9 cellular contexts compared by ENCODE assay signal in the genomic region with DNA sequence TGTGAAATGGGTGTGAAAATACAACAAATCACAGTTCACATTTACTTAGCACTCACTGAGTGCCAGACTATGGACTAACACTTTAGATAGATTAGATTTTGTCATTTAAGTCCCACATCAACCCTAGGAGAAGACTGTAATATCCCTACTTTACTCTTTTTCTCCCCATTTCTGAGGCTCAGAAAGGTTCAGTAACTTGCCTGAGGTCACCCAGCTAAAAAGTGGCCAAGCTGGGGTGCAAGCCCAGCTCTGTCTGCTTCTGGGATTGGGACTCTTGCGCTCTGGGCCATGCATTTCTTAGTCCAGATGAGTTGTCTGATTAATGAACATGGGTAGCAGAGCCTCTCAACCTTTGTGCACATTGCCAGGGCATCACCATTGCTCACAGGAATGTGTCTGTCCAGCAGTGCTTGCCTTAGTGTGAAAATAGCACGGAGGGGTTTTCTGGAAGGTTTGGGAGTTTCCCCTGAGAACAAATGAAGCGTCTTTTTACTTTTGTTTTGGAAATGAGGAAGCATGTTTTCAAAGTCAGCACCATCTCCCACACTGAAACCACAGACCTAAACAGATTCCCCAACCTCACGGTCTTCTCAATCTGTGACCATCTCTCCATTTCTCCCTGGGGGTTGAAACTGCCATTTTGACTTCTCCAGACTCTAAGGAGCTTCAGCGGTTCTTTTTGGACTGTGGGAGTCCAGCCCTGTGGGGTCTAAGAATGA. TPM values are rescaled to one million over a fixed set of nuclear protein-coding genes. Genes with fewer than 3 reads are reported as not detected.
A peak's percentile ranks its signal among the peaks of the same experiment; 100 is the strongest.
DNase-seq lines count a peak whose midpoint lies in the region; ATAC-seq and TF ChIP-seq lines count a peak whose summit lies in the region.
"Had no signal": no experiment of that assay in that cellular context is flagged by ENCODE, and none has a peak within 500 bp of the region (broad histone marks: within the 10 kb centered on the region; RNA-seq: fewer than 3 reads in every experiment).

No MANE protein-coding gene starts in this region.

- CTCF ChIA-PET in activated CD4-positive, alpha-beta memory T cell treated with anti-CD3 and anti-CD28 coated beads, Interleukin-2, amount 10 ng/mL, durations not matched to agents 7 days and 5 days (lab: Charles Lee), result no interaction called here

- no peak for DNase-seq in activated CD4-positive, CD25-positive, alpha-beta regulatory T cell treated with anti-CD3 and anti-CD28 coated beads, Interleukin-2, amount 50 U/mL, for 72 hours
- DNase-seq in astrocyte of the hippocampus (ENCODE audit: low read depth, low spot score), result peak; percentile 82
- no peak for DNase-seq in neural progenitor cell (ENCODE audit: low spot score)
- DNase-seq in midbrain (lab: John Stamatoyannopoulos, UW), result no peak
- DNase-seq in activated CD4-positive, alpha-beta memory T cell treated with anti-CD3 and anti-CD28 coated beads, Interleukin-2, amount 10 ng/mL, durations not matched to agents 7 days and 5 days, result no peak
- no peak for DNase-seq in BE2C

- H3K4me3 Mint-ChIP-seq in neural progenitor cell, result no peak overlapping the region
- no peak overlapping the region for H3K4me3 Mint-ChIP-seq in activated CD4-positive, alpha-beta memory T cell treated with anti-CD3 and anti-CD28 coated beads, Interleukin-2, amount 10 ng/mL, durations not matched to agents 7 days and 5 days
- H3K4me3 Mint-ChIP-seq: natural killer cell treated with Interleukin-12 subunit alpha and Interleukin-12 subunit beta and Interleukin-15 and Interleukin-18, amount 100 ng/mL, for 72 hours had no signal

- H3K4me1 ChIP-seq in neural progenitor cell, result peaks cover 60% of the 10 kb centered on the region
- peaks cover 22% of the 10 kb centered on the region for H3K4me1 ChIP-seq in BE2C

- peak; percentile 28 to 33 for ATAC-seq in activated CD4-positive, CD25-positive, alpha-beta regulatory T cell treated with anti-CD3 and anti-CD28 coated beads, Interleukin-2, amount 50 U/mL, for 24 hours
- ATAC-seq in HG03175 (IDR thresholded peaks at IDR 0.05; ENCODE audit: unreplicated experiment), result peak; percentile 72

- no peaks in the 10 kb centered on the region for H3K36me3 Mint-ChIP-seq in neural progenitor cell
- H3K36me3 Mint-ChIP-seq in activated CD4-positive, alpha-beta memory T cell treated with anti-CD3 and anti-CD28 coated beads, Interleukin-2, amount 10 ng/mL, durations not matched to agents 7 days and 5 days (ENCODE audit: low read depth), result no peaks in the 10 kb centered on the region
- H3K36me3 Mint-ChIP-seq: natural killer cell treated with Interleukin-12 subunit alpha and Interleukin-12 subunit beta and Interleukin-15 and Interleukin-18, amount 100 ng/mL, for 72 hours had no signal

- peak overlapping the region; percentile 70 for H3K27ac Mint-ChIP-seq in neural progenitor cell
- H3K27ac Mint-ChIP-seq in activated CD4-positive, alpha-beta memory T cell treated with anti-CD3 and anti-CD28 coated beads, Interleukin-2, amount 10 ng/mL, durations not matched to agents 7 days and 5 days, result no peak overlapping the region

- H3K4me1 Mint-ChIP-seq in neural progenitor cell, result peaks cover 83% of the 10 kb centered on the region
- H3K4me1 Mint-ChIP-seq in activated CD4-positive, alpha-beta memory T cell treated with anti-CD3 and anti-CD28 coated beads, Interleukin-2, amount 10 ng/mL, durations not matched to agents 7 days and 5 days, result peaks cover 3% of the 10 kb centered on the region

- peaks cover 4% of the 10 kb centered on the region for H3K79me2 ChIP-seq in neural progenitor cell (ENCODE audit: low read depth)

- H3K36me3 ChIP-seq in neural progenitor cell (no peaks in the 10 kb centered on the region), BE2C (no peaks in the 10 kb centered on the region)

- no peaks in the 10 kb centered on the region for H3K9me3 ChIP-seq in neural progenitor cell (ENCODE audit: low read depth)
- no peaks in the 10 kb centered on the region for H3K9me3 ChIP-seq in BE2C

- peak overlapping the region; percentile 62 for H3K4me2 ChIP-seq in neural progenitor cell

- H3K27me3 Mint-ChIP-seq in neural progenitor cell (ENCODE audit: insufficient read depth, low read depth), result peaks cover 43% of the 10 kb centered on the region
- peaks cover 1% of the 10 kb centered on the region for H3K27me3 Mint-ChIP-seq in activated CD4-positive, alpha-beta memory T cell treated with anti-CD3 and anti-CD28 coated beads, Interleukin-2, amount 10 ng/mL, durations not matched to agents 7 days and 5 days

- H3F3A ChIP-seq in neural progenitor cell (ENCODE audit: low read depth), result peaks cover 44% of the 10 kb centered on the region

- H4K20me1 ChIP-seq in neural progenitor cell (ENCODE audit: low read depth), result no peaks in the 10 kb centered on the region

- H3K27ac ChIP-seq in neural progenitor cell, result peak overlapping the region; percentile 40

- POLR2A ChIA-PET in activated CD4-positive, alpha-beta memory T cell treated with anti-CD3 and anti-CD28 coated beads, Interleukin-2, amount 10 ng/mL, durations not matched to agents 7 days and 5 days (lab: Charles Lee), result no interaction called here

- H3K4me3 ChIP-seq in neural progenitor cell, result no peak overlapping the region
- H3K4me3 ChIP-seq in BE2C (ENCODE audit: low read depth, low read length), result no peak overlapping the region

- TF ChIP-seq CTCF in neural progenitor cell (IDR thresholded peaks at IDR 0.05) (no peak), BE2C (IDR thresholded peaks at IDR 0.05; ENCODE audit: low read depth, low read length) (no peak)

- H3K27me3 ChIP-seq in neural progenitor cell, result no peaks in the 10 kb centered on the region
- H3K27me3 ChIP-seq in BE2C, result no peaks in the 10 kb centered on the region

- H2AFZ ChIP-seq in neural progenitor cell (replicated peaks), result no peak overlapping the region

- no peak overlapping the region for H3K9ac ChIP-seq in neural progenitor cell

- no peaks in the 10 kb centered on the region for H3K9me3 Mint-ChIP-seq in neural progenitor cell
- H3K9me3 Mint-ChIP-seq in activated CD4-positive, alpha-beta memory T cell treated with anti-CD3 and anti-CD28 coated beads, Interleukin-2, amount 10 ng/mL, durations not matched to agents 7 days and 5 days, result no peaks in the 10 kb centered on the region
- H3K9me3 Mint-ChIP-seq: natural killer cell treated with Interleukin-12 subunit alpha and Interleukin-12 subunit beta and Interleukin-15 and Interleukin-18, amount 100 ng/mL, for 72 hours had no signal

RNA-seq across cellular contexts. Expression of gene NRP2, which starts 31.9 kb away (rescaled TPM):
- 27.8 and 32.0 TPM in 2 replicates for total RNA-seq in neural progenitor cell (ENCODE audit: low replicate concordance)
- total RNA-seq in activated CD4-positive, alpha-beta memory T cell treated with anti-CD3 and anti-CD28 coated beads, Interleukin-2, amount 10 ng/mL, durations not matched to agents 7 days and 5 days, result 1 to 10 TPM; 1.4 to 2.3 TPM
- polyA plus RNA-seq in BE2C (2012; ENCODE audit: insufficient read depth, insufficient read length, low read depth), result 18.9 TPM
